ENCODE assay signal across 28 cellular contexts in genomic region chr7:4729266-4729665, GRCh38.
"Had no signal": no experiment of that assay in that cellular context is flagged by ENCODE, and none has a peak within 500 bp of the region (broad histone marks: within the 10 kb centered on the region; RNA-seq: fewer than 3 reads in every experiment).

No MANE protein-coding gene starts in this region.

- H3K27ac Mint-ChIP-seq: activated B cell treated with CpG ODN at 0.5 μM for 24 hours; activated CD4-positive, alpha-beta T cell treated with anti-CD3 and anti-CD28 coated beads for 36 hours; activated T-helper 2 cell treated with anti-CD3 and anti-CD28 coated beads, Interferon-gamma antibody, Interleukin-2, Interleukin-4, amounts not matched to agents 10 μg/mL and 5 μg/mL and 100 μg/mL, durations not matched to agents 14 hours and 24 hours and 36 hours; natural killer cell treated with Interleukin-12 subunit alpha and Interleukin-12 subunit beta and Interleukin-15 and Interleukin-18, amount 100 ng/mL, for 72 hours; stimulated activated memory B cell treated with anti-CD40 and anti-IgM and Interleukin-4, amounts not matched to agents 10 μg/mL and 1 μg/mL and 100 μg/mL, for 72 hours had no signal

- H3K36me3 ChIP-seq: right lobe of liver had no signal

- H3K4me3 ChIP-seq: hepatocyte, right lobe of liver, testis, upper lobe of left lung had no signal

- H3K4me1 ChIP-seq: foreskin keratinocyte had no signal

- H3K36me3 Mint-ChIP-seq: activated naive CD8-positive, alpha-beta T cell; natural killer cell treated with Interleukin-12 subunit alpha and Interleukin-12 subunit beta and Interleukin-15 and Interleukin-18, amount 100 ng/mL, for 72 hours had no signal

- ATAC-seq: activated CD4-positive, alpha-beta T cell treated with anti-CD3 and anti-CD28 coated beads for 36 hours; foreskin keratinocyte; left lobe of liver; natural killer cell treated with Interleukin-12 subunit alpha and Interleukin-12 subunit beta and Interleukin-15 and Interleukin-18, amount 100 ng/mL, for 72 hours; right lobe of liver; stimulated activated memory B cell treated with anti-CD40 and anti-IgM and Interleukin-4, amounts not matched to agents 10 μg/mL and 1 μg/mL and 100 μg/mL, for 72 hours had no signal

- H3K27me3 ChIP-seq: foreskin keratinocyte, hepatocyte, right lobe of liver, testis, upper lobe of left lung had no signal

- H3K9me3 ChIP-seq: right lobe of liver, testis, upper lobe of left lung had no signal

- H3K4me3 Mint-ChIP-seq: activated B cell treated with CpG ODN at 0.5 μM for 24 hours; activated CD4-positive, alpha-beta T cell treated with anti-CD3 and anti-CD28 coated beads for 36 hours; activated T-cell treated with anti-CD3 and anti-CD28 coated beads, Interleukin-2, amount 50 U/mL, for 24 hours; immature natural killer cell; natural killer cell treated with Interleukin-12 subunit alpha and Interleukin-12 subunit beta and Interleukin-15 and Interleukin-18, amount 100 ng/mL, for 72 hours; stimulated activated memory B cell treated with anti-CD40 and anti-IgM and Interleukin-4, amounts not matched to agents 10 μg/mL and 1 μg/mL and 100 μg/mL, for 72 hours; T-helper 1 cell treated with Interleukin-12 subunit alpha and Interleukin-12 subunit beta and Interleukin-4 antibody, amounts not matched to agents 30 μg/mL and 1 μg/mL, for 36 hours had no signal

- H3K27me3 Mint-ChIP-seq: activated B cell treated with CpG ODN at 0.5 μM for 24 hours; activated CD4-positive, alpha-beta T cell treated with anti-CD3 and anti-CD28 coated beads for 36 hours; activated naive CD8-positive, alpha-beta T cell; activated T-cell treated with anti-CD3 and anti-CD28 coated beads, Interleukin-2, amount 50 U/mL, for 24 hours; natural killer cell treated with Interleukin-12 subunit alpha and Interleukin-12 subunit beta and Interleukin-15 and Interleukin-18, amount 100 ng/mL, for 72 hours; stimulated activated memory B cell treated with anti-CD40 and anti-IgM and Interleukin-4, amounts not matched to agents 10 μg/mL and 1 μg/mL and 100 μg/mL, for 72 hours had no signal

- DNase-seq: activated B cell treated with CpG ODN at 0.5 μM for 24 hours; activated CD4-positive, alpha-beta T cell treated with anti-CD3 and anti-CD28 coated beads for 36 hours; activated CD4-positive, alpha-beta T cell treated with anti-CD3 and anti-CD28 coated beads, Interleukin-2, amount 50 U/mL, for 4 hours; activated CD8-positive, alpha-beta memory T cell treated with anti-CD3 and anti-CD28 coated beads for 24 hours; activated CD8-positive, alpha-beta memory T cell treated with anti-CD3 and anti-CD28 coated beads, Interleukin-2, amount 50 U/mL, for 4 hours; activated naive CD4-positive, alpha-beta T cell; activated T-cell treated with anti-CD3 and anti-CD28 coated beads, Interleukin-2, amount 50 U/mL, for 24 hours; amniotic stem cell; cortex of kidney; erythroblast; foreskin keratinocyte; immature natural killer cell; mammary epithelial cell; midbrain; nucleus accumbens; right lobe of liver; small intestine; stimulated activated CD4-positive, alpha-beta T cell treated with anti-CD3 and anti-CD28 coated beads, Interleukin-2, amount 100 ng/mL, for 24 hours; T1000; testis; upper lobe of left lung had no signal

- H3K4me2 ChIP-seq: hepatocyte had no signal

- H3K9me3 Mint-ChIP-seq: activated B cell treated with CpG ODN at 0.5 μM for 24 hours; activated T-cell treated with anti-CD3 and anti-CD28 coated beads, Interleukin-2, amount 50 U/mL, for 24 hours; activated T-helper 2 cell treated with anti-CD3 and anti-CD28 coated beads, Interferon-gamma antibody, Interleukin-2, Interleukin-4, amounts not matched to agents 10 μg/mL and 5 μg/mL and 100 μg/mL, durations not matched to agents 14 hours and 24 hours and 36 hours; immature natural killer cell; natural killer cell treated with Interleukin-12 subunit alpha and Interleukin-12 subunit beta and Interleukin-15 and Interleukin-18, amount 100 ng/mL, for 72 hours; stimulated activated memory B cell treated with anti-CD40 and anti-IgM and Interleukin-4, amounts not matched to agents 10 μg/mL and 1 μg/mL and 100 μg/mL, for 72 hours; T-helper 1 cell treated with Interleukin-12 subunit alpha and Interleukin-12 subunit beta and Interleukin-4 antibody, amounts not matched to agents 30 μg/mL and 1 μg/mL, for 36 hours had no signal

- H3K27ac ChIP-seq: foreskin keratinocyte, hepatocyte, right lobe of liver, testis had no signal
